Comparison of ENCODE assay signal across 1 cellular context in genomic region chr5:64592942-64593341, GRCh38.
TF ChIP-seq lines count a peak whose summit lies in the region.

No MANE protein-coding gene starts in this region.

TF ChIP-seq in H1, 55 proteins besides CTCF, POLR2A, EP300 and RAD21 (continued from another document):
- TF ChIP-seq CBX8 (IDR thresholded peaks at IDR 0.05; ENCODE audit: borderline replicate concordance, low read depth, low read length) (no peak), MAFK (IDR thresholded peaks at IDR 0.05; ENCODE audit: low read depth, low read length) (no peak)
